ENCODE assay signal across 17 cellular contexts in genomic region chr4:36235306-36235705, GRCh38. TPM values are rescaled to one million over a fixed set of nuclear protein-coding genes. Genes with fewer than 3 reads are reported as not detected.
A peak's percentile ranks its signal among the peaks of the same experiment; 100 is the strongest.
DNase-seq lines count a peak whose midpoint lies in the region; ATAC-seq and TF ChIP-seq lines count a peak whose summit lies in the region.
"Had no signal": no experiment of that assay in that cellular context is flagged by ENCODE, and none has a peak within 500 bp of the region (broad histone marks: within the 10 kb centered on the region; RNA-seq: fewer than 3 reads in every experiment).

No MANE protein-coding gene starts in this region.

- peak overlapping the region; percentile 13 for H3K27ac Mint-ChIP-seq in stimulated activated naive CD8-positive, alpha-beta T cell treated with anti-CD3 and anti-CD28 coated beads, Interleukin-15, Interleukin-2, amounts not matched to agents 100 ng/mL and 50 ng/mL, for 24 hours
- peak overlapping the region in 1 of 2 donors; percentile 3 for H3K27ac Mint-ChIP-seq in stimulated activated naive CD8-positive, alpha-beta T cell treated with anti-CD3 and anti-CD28 coated beads, Interleukin-15, amount 100 ng/mL, for 72 hours

- H3K4me1 Mint-ChIP-seq in stimulated activated naive CD8-positive, alpha-beta T cell treated with anti-CD3 and anti-CD28 coated beads, Interleukin-15, Interleukin-2, amounts not matched to agents 100 ng/mL and 50 ng/mL, for 24 hours (ENCODE audit: low read depth): peaks cover 86% of the 10 kb centered on the region
- peaks cover 77% of the 10 kb centered on the region for H3K4me1 Mint-ChIP-seq in stimulated activated naive CD8-positive, alpha-beta T cell treated with anti-CD3 and anti-CD28 coated beads, Interleukin-15, amount 100 ng/mL, for 72 hours

- peaks cover 57% of the 10 kb centered on the region for H3K36me3 Mint-ChIP-seq in stimulated activated naive CD8-positive, alpha-beta T cell treated with anti-CD3 and anti-CD28 coated beads, Interleukin-15, Interleukin-2, amounts not matched to agents 100 ng/mL and 50 ng/mL, for 24 hours (ENCODE audit: low read depth)

- DNase-seq in stimulated activated naive CD8-positive, alpha-beta T cell treated with anti-CD3 and anti-CD28 coated beads, Interleukin-15, amount 100 ng/mL, for 72 hours: no peak
- peak; percentile 26 for DNase-seq in RWPE1 (ENCODE audit: low spot score)
- peak; percentile 88 to 97 for DNase-seq in foreskin keratinocyte
- DNase-seq in ureter (ENCODE audit: low spot score): no peak
- no peak for DNase-seq in retina
- DNase-seq in NCI-H2107 (lab: John Stamatoyannopoulos, UW): no peak
- DNase-seq: activated CD4-positive, alpha-beta T cell treated with anti-CD3 and anti-CD28 coated beads, Interleukin-2, amount 50 U/mL, for 4 hours; C1 segment of cervical spinal cord; left cardiac atrium; NCI-H187 treated with DMSO at 0.1 percent for 48 hours; stimulated activated CD4-positive, alpha-beta T cell treated with anti-CD3 and anti-CD28 coated beads, Interleukin-4, amount 100 ng/mL, for 24 hours; thyroid gland had no signal

- peaks cover 25% of the 10 kb centered on the region for H3K9me3 Mint-ChIP-seq in stimulated activated naive CD8-positive, alpha-beta T cell treated with anti-CD3 and anti-CD28 coated beads, Interleukin-15, Interleukin-2, amounts not matched to agents 100 ng/mL and 50 ng/mL, for 24 hours
- H3K9me3 Mint-ChIP-seq in stimulated activated naive CD8-positive, alpha-beta T cell treated with anti-CD3 and anti-CD28 coated beads, Interleukin-15, amount 100 ng/mL, for 72 hours: peaks cover 27 to 33% of the 10 kb centered on the region in 2 donors

- no peak for TF ChIP-seq CTCF in RWPE1 (conservative IDR thresholded peaks at IDR 0.05; ENCODE audit: low read depth)
- peak; percentile 86 for TF ChIP-seq CTCF in foreskin keratinocyte (conservative IDR thresholded peaks at IDR 0.05)

- CTCF ChIA-PET in RWPE1 (lab: Yijun Ruan, JAX): no interaction called here

- H3K27me3 ChIP-seq in foreskin keratinocyte: no peaks in the 10 kb centered on the region
- H3K27me3 ChIP-seq: ascending aorta, esophagus muscularis mucosa, thyroid gland had no signal

- H3K27ac ChIP-seq in RWPE1 (no peak overlapping the region), foreskin keratinocyte (peak overlapping the region; percentile 49)
- H3K27ac ChIP-seq: ascending aorta, esophagus muscularis mucosa, thyroid gland had no signal

- no peaks in the 10 kb centered on the region for H3K27me3 Mint-ChIP-seq in stimulated activated naive CD8-positive, alpha-beta T cell treated with anti-CD3 and anti-CD28 coated beads, Interleukin-15, Interleukin-2, amounts not matched to agents 100 ng/mL and 50 ng/mL, for 24 hours
- no peaks in the 10 kb centered on the region for H3K27me3 Mint-ChIP-seq in stimulated activated naive CD8-positive, alpha-beta T cell treated with anti-CD3 and anti-CD28 coated beads, Interleukin-15, amount 100 ng/mL, for 72 hours

- POLR2A ChIA-PET in RWPE1 (lab: Yijun Ruan, JAX; ENCODE audit: low non-redundant PET): no interaction called here

- no peak overlapping the region for H3K4me3 Mint-ChIP-seq in stimulated activated naive CD8-positive, alpha-beta T cell treated with anti-CD3 and anti-CD28 coated beads, Interleukin-15, Interleukin-2, amounts not matched to agents 100 ng/mL and 50 ng/mL, for 24 hours
- H3K4me3 Mint-ChIP-seq in stimulated activated naive CD8-positive, alpha-beta T cell treated with anti-CD3 and anti-CD28 coated beads, Interleukin-15, amount 100 ng/mL, for 72 hours: no peak overlapping the region

- H3K4me1 ChIP-seq in foreskin keratinocyte: peaks cover 8% of the 10 kb centered on the region
- H3K4me1 ChIP-seq: ascending aorta, esophagus muscularis mucosa had no signal

- no peak for ATAC-seq in stimulated activated naive CD8-positive, alpha-beta T cell treated with anti-CD3 and anti-CD28 coated beads, Interleukin-15, amount 100 ng/mL, for 72 hours
- ATAC-seq in foreskin keratinocyte (peak; percentile 99), HG03571 (IDR thresholded peaks at IDR 0.05; ENCODE audit: unreplicated experiment) (no peak)
- ATAC-seq: left cardiac atrium had no signal

RNA-seq across cellular contexts. Expression of gene ARAP2, which starts 9.0 kb away (rescaled TPM):
- total RNA-seq in foreskin keratinocyte (13.0 and 13.5 TPM in 2 replicates), ureter (45.7 TPM)
- 1.5 and 1.8 TPM in 2 replicates for polyA plus RNA-seq in foreskin keratinocyte

RNA-seq across cellular contexts. Expression of gene DTHD1, which starts 46.1 kb away (rescaled TPM):
- total RNA-seq in foreskin keratinocyte: not detected in 2 replicates
- not detected in 2 replicates for polyA plus RNA-seq in foreskin keratinocyte
- 1.1 TPM for total RNA-seq in ureter
- total RNA-seq: ascending aorta, osteocyte had no signal

Comparison
In these comparisons a context has a peak if more than half of its experiments do, and no peak if none do; other contexts are left out.
1. DNase-seq: peak in RWPE1 (single experiment) and foreskin keratinocyte (2 of 2); none in stimulated activated naive CD8-positive, alpha-beta T cell treated with anti-CD3 and anti-CD28 coated beads, Interleukin-15, amount 100 ng/mL, for 72 hours (0 of 2), ureter (single experiment), retina (single experiment) and NCI-H2107 (single experiment).